ENCODE assay signal across 34 cellular contexts in genomic region chr3:170201527-170201926, GRCh38.
"Had no signal": no experiment of that assay in that cellular context is flagged by ENCODE, and none has a peak within 500 bp of the region (broad histone marks: within the 10 kb centered on the region; RNA-seq: fewer than 3 reads in every experiment).

No MANE protein-coding gene starts in this region.

- H3K36me3 ChIP-seq: MG63 had no signal

- H3K9me3 ChIP-seq: MG63 had no signal

- H3K27me3 ChIP-seq: MG63 had no signal

- H3K4me3 ChIP-seq: MG63 had no signal

- DNase-seq: MG63, MM.1S, MV-4-11, NCI-H1048, NCI-H1092, NCI-H1092 treated with DMSO at 0.1 percent for 48 hours, NCI-H1105, NCI-H1105 treated with DMSO at 0.1 percent for 48 hours, NCI-H1417, NCI-H1417 treated with DMSO at 0.1 percent for 48 hours, NCI-H1436, NCI-H1436 treated with DMSO at 0.1 percent for 48 hours, NCI-H146, NCI-H1694, NCI-H1694 treated with DMSO at 0.1 percent for 48 hours, NCI-H187, NCI-H187 treated with DMSO at 0.1 percent for 48 hours, NCI-H1930, NCI-H2029, NCI-H2029 treated with DMSO at 0.1 percent for 48 hours, NCI-H2081, NCI-H2081 treated with DMSO at 0.1 percent for 48 hours, NCI-H2107, NCI-H2171, NCI-H2171 treated with DMSO at 0.1 percent for 48 hours, NCI-H2227 treated with DMSO at 0.1 percent for 48 hours, NCI-H345, NCI-H446, NCI-H446 treated with DMSO at 0.1 percent for 48 hours, NCI-H510A, NCI-H510A treated with DMSO at 0.1 percent for 48 hours, NCI-H524, NCI-H524 treated with DMSO at 0.1 percent for 48 hours, NCI-H526 had no signal
